8 cellular contexts compared by ENCODE assay signal in genomic region chr4:25234390-25235367, GRCh38. TPM values are rescaled to one million over a fixed set of nuclear protein-coding genes. Genes with fewer than 3 reads are reported as not detected.
DNase-seq lines count a peak whose midpoint lies in the region; ATAC-seq, FAIRE-seq and TF ChIP-seq lines count a peak whose summit lies in the region.

No MANE protein-coding gene starts in this region.

- H3K9me3 Mint-ChIP-seq in chondrocyte (ENCODE audit: low read depth): peaks cover 22% of the 10 kb centered on the region

- H4K20me1 ChIP-seq in keratinocyte (ENCODE audit: control insufficient read depth, extremely low read depth, insufficient read depth, low read length): no peaks in the 10 kb centered on the region

- dilution Hi-C loops in keratinocyte (cut with MboI; ENCODE audit: extremely low pct_ligation_motif_present, low sequenced_read_pairs): no loop called here

- H3K9me3 ChIP-seq in WERI-Rb-1 (ENCODE audit: severe bottlenecking) (peaks cover 4% of the 10 kb centered on the region), keratinocyte (ENCODE audit: control insufficient read depth, low read depth, low read length) (no peaks in the 10 kb centered on the region)

- peak; percentile 68 for FAIRE-seq in keratinocyte (lab: Jason Lieb, UNC)

- peaks cover 10% of the 10 kb centered on the region for H3K36me3 Mint-ChIP-seq in chondrocyte (ENCODE audit: low read depth)

- no peaks in the 10 kb centered on the region for H3K27me3 ChIP-seq in WERI-Rb-1 (ENCODE audit: insufficient read depth, low read depth, severe bottlenecking)
- no peaks in the 10 kb centered on the region for H3K27me3 ChIP-seq in keratinocyte (ENCODE audit: control insufficient read depth, extremely low read depth, insufficient read depth, low read length)

- peaks cover 40% of the 10 kb centered on the region for H3K79me2 ChIP-seq in keratinocyte (ENCODE audit: control insufficient read depth, insufficient read depth, low read length)

- peaks cover 9% of the 10 kb centered on the region for H3K4me1 ChIP-seq in keratinocyte (ENCODE audit: control insufficient read depth, extremely low read depth, insufficient read depth, low read length)

- peak overlapping the region; percentile 97 for H3K9ac ChIP-seq in keratinocyte (ENCODE audit: control insufficient read depth, extremely low read depth, insufficient read depth, low read length)

- H3K4me3 ChIP-seq in WERI-Rb-1 (ENCODE audit: low read depth, low read length) (peak overlapping the region; percentile 82), keratinocyte (ENCODE audit: control insufficient read depth in 2 of 3, extremely low read depth in 1 of 3, insufficient read depth in 2 of 3, low read depth in 1 of 3, low read length in 3 of 3) (peak overlapping the region; percentile 78 to 97 (median 91))

- H3K27ac Mint-ChIP-seq in chondrocyte (ENCODE audit: unreplicated experiment): peak overlapping the region; percentile 92

- peaks cover 16% of the 10 kb centered on the region for H3K4me1 Mint-ChIP-seq in chondrocyte (ENCODE audit: low read depth)

- TF ChIP-seq CTCF in WERI-Rb-1 (IDR thresholded peaks at IDR 0.05; ENCODE audit: low read depth, low read length): peak; percentile 35; the same call in 1 of the 2 replicates
- peak; percentile 77 for TF ChIP-seq CTCF in chondrocyte (IDR thresholded peaks at IDR 0.05)
- TF ChIP-seq CTCF in keratinocyte (optimal IDR thresholded peaks at IDR 0.05 in 1 of 3, IDR thresholded peaks at IDR 0.05 in 1 of 3, conservative IDR thresholded peaks at IDR 0.05 in 1 of 3; ENCODE audit: extremely low read depth in 1 of 3, insufficient read depth in 2 of 3, low read length in 3 of 3): peak in 2 of 3 experiments; percentile 26 to 44

- DNase-seq in AG08395 (ENCODE audit: low spot score): peak; percentile 71
- peak; percentile 2 for DNase-seq in NCI-H2171 (lab: John Stamatoyannopoulos, UW)
- DNase-seq in WERI-Rb-1: peak; percentile 35
- no peak for DNase-seq in chondrocyte (ENCODE audit: low spot score)
- DNase-seq in keratinocyte (ENCODE audit: low read depth, low spot score): peak; percentile 73
- peak; percentile 39 for DNase-seq in stimulated activated CD4-positive, alpha-beta T cell treated with anti-CD3 and anti-CD28 coated beads, Interleukin-1b, Interleukin-23, amount 100 ng/mL, for 48 hours

- H3K36me3 ChIP-seq in WERI-Rb-1 (peaks cover 11% of the 10 kb centered on the region), keratinocyte (ENCODE audit: control insufficient read depth in 2 of 2, extremely low read depth in 1 of 2, insufficient read depth in 2 of 2, low read length in 2 of 2) (no peaks in the 10 kb centered on the region)

- H3K4me3 Mint-ChIP-seq in chondrocyte (ENCODE audit: unreplicated experiment): peak overlapping the region; percentile 77

- H3K27ac ChIP-seq in WERI-Rb-1 (peak overlapping the region; percentile 94), keratinocyte (ENCODE audit: control insufficient read depth, insufficient read depth, low read length) (peak overlapping the region; percentile 90)

- H3K27me3 Mint-ChIP-seq in chondrocyte (ENCODE audit: low read depth): no peaks in the 10 kb centered on the region

- ATAC-seq in GM18520 (IDR thresholded peaks at IDR 0.05; ENCODE audit: unreplicated experiment) (peak; percentile 52), HG03025 (IDR thresholded peaks at IDR 0.05; ENCODE audit: low FRiP score, unreplicated experiment) (peak; percentile 57)

- peak overlapping the region; percentile 85 for H2AFZ ChIP-seq in keratinocyte (ENCODE audit: control insufficient read depth, low read length)

- no peaks in the 10 kb centered on the region for H3K9me1 ChIP-seq in keratinocyte (ENCODE audit: control insufficient read depth, extremely low read depth, insufficient read depth, low read length)

- peak overlapping the region; percentile 99 for H3K4me2 ChIP-seq in keratinocyte (ENCODE audit: control insufficient read depth, extremely low read depth, insufficient read depth, low read depth, low read length)

RNA-seq across cellular contexts. Expression of gene PI4K2B, which starts 0.8 kb away (rescaled TPM):
- total RNA-seq in chondrocyte: 13.8 to 18.9 TPM (median 15.5 TPM) in 3 replicates
- polyA plus RNA-seq in keratinocyte: 7.8 to 16.7 TPM (median 8.7 TPM) in 3 replicates
- polyA plus RNA-seq in keratinocyte (2011; ENCODE audit: low read depth): 6.8 TPM
- 6.7 and 11.2 TPM in 2 replicates for polyA plus RNA-seq in keratinocyte (2011; cell fraction: cytosol; rRNA removed)
- polyA plus RNA-seq in keratinocyte (2011; cell fraction: nucleus; rRNA removed): 4.5 and 7.2 TPM in 2 replicates
- 6.8 and 14.2 TPM in 2 replicates for polyA plus RNA-seq in keratinocyte (2012; ENCODE audit: low replicate concordance)
- polyA minus RNA-seq in keratinocyte: 1.2 to 7.7 TPM (median 2.1 TPM) in 3 replicates
- polyA minus RNA-seq in keratinocyte (2011; cell fraction: cytosol; rRNA and poly(A)+ RNA removed): 9.6 TPM
- 4.2 and 6.0 TPM in 2 replicates for polyA minus RNA-seq in keratinocyte (2011; cell fraction: nucleus; rRNA and poly(A)+ RNA removed)
